10 cellular contexts compared by ENCODE assay signal in the genomic region with DNA sequence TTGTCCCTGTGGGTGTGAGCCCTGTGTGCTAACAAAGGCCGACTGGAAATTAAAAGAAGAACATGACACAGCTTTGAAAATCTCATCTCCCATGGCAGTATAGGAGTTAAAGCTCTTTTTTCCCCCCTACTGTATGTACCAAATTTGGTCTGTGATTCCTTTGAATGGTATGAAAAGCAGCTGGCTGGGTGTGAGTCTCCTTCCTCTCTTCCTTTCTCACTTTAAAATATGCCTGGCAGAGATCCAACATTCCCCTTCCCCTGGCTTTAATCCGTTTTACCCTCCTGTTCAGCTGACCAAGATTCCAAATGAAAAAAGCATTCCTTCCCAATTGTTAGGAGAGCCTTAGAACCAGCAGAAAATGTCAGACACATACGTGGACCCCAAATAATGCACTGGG.
DNase-seq lines count a peak whose midpoint lies in the region; ATAC-seq and TF ChIP-seq lines count a peak whose summit lies in the region.
"Had no signal": no experiment of that assay in that cellular context is flagged by ENCODE, and none has a peak within 500 bp of the region (broad histone marks: within the 10 kb centered on the region; RNA-seq: fewer than 3 reads in every experiment).

No MANE protein-coding gene starts in this region.

- peak overlapping the region; percentile 85 for H2AK5ac ChIP-seq in mesenchymal stem cell (ENCODE audit: low read length, severe bottlenecking)

- no peak overlapping the region for H2BK120ac ChIP-seq in mesenchymal stem cell (ENCODE audit: low read depth, low read length)

- H3K4me2 ChIP-seq in mesenchymal stem cell (ENCODE audit: low read length, poor library complexity, severe bottlenecking): peak overlapping the region; percentile 16

- H3K4me3 Mint-ChIP-seq in endodermal cell: no peak overlapping the region
- no peak overlapping the region for H3K4me3 Mint-ChIP-seq in naive thymus-derived CD4-positive, alpha-beta T cell

- in situ Hi-C loops in Caki2 (cut with HindIII; ENCODE audit: low pct_unique_long_range_greater_than_20kb, low sequenced_read_pairs): no loop called here
- in situ Hi-C loops in GM13976 (cut with MboI; ENCODE audit: low sequenced_read_pairs, unreplicated experiment): no loop called here

- H3K23ac ChIP-seq in mesenchymal stem cell (ENCODE audit: low read length in 2 of 2): no peak overlapping the region

- H3K9ac ChIP-seq in endodermal cell (ENCODE audit: extremely low read depth, low read length, poor library complexity, severe bottlenecking) (no peak overlapping the region), mesenchymal stem cell (ENCODE audit: low read length) (peak overlapping the region; percentile 53)

- peak overlapping the region in 1 of 2 experiments; percentile 33 for H3K18ac ChIP-seq in mesenchymal stem cell (ENCODE audit: low read depth in 1 of 2, low read length in 2 of 2)

- POLR2A ChIA-PET in naive thymus-derived CD4-positive, alpha-beta T cell (lab: Charles Lee): no interaction called here
- POLR2A ChIA-PET in HEK293T (lab: Yijun Ruan, JAX): interaction anchor here (0.6 kb wide), 1 partner anchor 13 kb away, joined by 3 read pairs; no protein-coding TSS in a partner anchor

- H2AFZ ChIP-seq in mesenchymal stem cell (ENCODE audit: low read depth, low read length): no peak overlapping the region

- peak overlapping the region; percentile 13 for H3K27ac Mint-ChIP-seq in endodermal cell
- H3K27ac Mint-ChIP-seq in naive thymus-derived CD4-positive, alpha-beta T cell: no peak overlapping the region

- H3K14ac ChIP-seq in mesenchymal stem cell (ENCODE audit: low read length in 2 of 2): no peak overlapping the region

- H2BK15ac ChIP-seq in mesenchymal stem cell (ENCODE audit: low read depth, poor library complexity, severe bottlenecking): no peak overlapping the region

- H3K9me3 Mint-ChIP-seq in endodermal cell: no peaks in the 10 kb centered on the region
- H3K9me3 Mint-ChIP-seq in naive thymus-derived CD4-positive, alpha-beta T cell: no peaks in the 10 kb centered on the region

- CTCF ChIA-PET in naive thymus-derived CD4-positive, alpha-beta T cell (lab: Charles Lee): no interaction called here
- CTCF ChIA-PET in HEK293T (lab: Yijun Ruan, JAX): no interaction called here

- 20 to 39% methylated on average over 3 of the region's 3 CpGs for WGBS in endodermal cell (ENCODE audit: insufficient coverage in 1 of 2, insufficient read length in 1 of 2), 2 experiments
- WGBS in mesenchymal stem cell: 0% methylated on average over 2 of the region's 3 CpGs

- H3K27me3 ChIP-seq in endodermal cell (ENCODE audit: control insufficient read depth, insufficient read depth, low read length, poor library complexity, severe bottlenecking) (peaks cover 6% of the 10 kb centered on the region), mesenchymal stem cell (ENCODE audit: control insufficient read depth in 1 of 2, insufficient read depth in 1 of 2, low read length in 2 of 2) (no peaks in the 10 kb centered on the region)
- no peaks in the 10 kb centered on the region for H3K27me3 ChIP-seq in naive thymus-derived CD4-positive, alpha-beta T cell (ENCODE audit: control insufficient read depth in 2 of 2, insufficient read depth in 2 of 2, low read length in 2 of 2)

- no peak overlapping the region for H4K91ac ChIP-seq in mesenchymal stem cell (ENCODE audit: low read length)

- peak; percentile 56 for DNase-seq in Caki2 (ENCODE audit: low read depth)
- DNase-seq in NCI-H446 (lab: John Stamatoyannopoulos, UW): peak; percentile 20 to 87
- DNase-seq in endodermal cell: no peak
- peak; percentile 77 for DNase-seq in mesenchymal stem cell
- no peak for DNase-seq in GM13976 (ENCODE audit: low spot score)
- no peak for DNase-seq in naive thymus-derived CD4-positive, alpha-beta T cell
- DNase-seq in HEK293T (ENCODE audit: extremely low spot score): no peak
- DNase-seq: midbrain had no signal

- no peaks in the 10 kb centered on the region for H3K36me3 Mint-ChIP-seq in endodermal cell (ENCODE audit: low read depth)
- H3K36me3 Mint-ChIP-seq in naive thymus-derived CD4-positive, alpha-beta T cell: no peaks in the 10 kb centered on the region

- peaks cover 30% of the 10 kb centered on the region for H3K4me1 Mint-ChIP-seq in endodermal cell
- no peaks in the 10 kb centered on the region for H3K4me1 Mint-ChIP-seq in naive thymus-derived CD4-positive, alpha-beta T cell

- no peak overlapping the region for H2BK12ac ChIP-seq in mesenchymal stem cell (ENCODE audit: low read length in 2 of 2)

- no peaks in the 10 kb centered on the region for H3K9me3 ChIP-seq in endodermal cell (ENCODE audit: control insufficient read depth, low read length)
- H3K9me3 ChIP-seq in mesenchymal stem cell (ENCODE audit: control insufficient read depth, low read length): no peaks in the 10 kb centered on the region
- H3K9me3 ChIP-seq in naive thymus-derived CD4-positive, alpha-beta T cell (ENCODE audit: control insufficient read depth in 2 of 3, low read length in 3 of 3): no peaks in the 10 kb centered on the region

- no peak overlapping the region for H4K8ac ChIP-seq in mesenchymal stem cell (ENCODE audit: low read length)

- peak overlapping the region; percentile 22 for H3K27ac ChIP-seq in endodermal cell (ENCODE audit: low read depth, low read length)
- H3K27ac ChIP-seq in mesenchymal stem cell (ENCODE audit: low read length, poor library complexity, severe bottlenecking): peak overlapping the region; percentile 97
- no peak overlapping the region for H3K27ac ChIP-seq in naive thymus-derived CD4-positive, alpha-beta T cell (ENCODE audit: low read depth, low read length)
- H3K27ac ChIP-seq: VCaP had no signal

- H3K4ac ChIP-seq in mesenchymal stem cell (ENCODE audit: low read depth in 1 of 2, low read length in 2 of 2): no peak overlapping the region

- TF ChIP-seq CTCF in endodermal cell (conservative IDR thresholded peaks at IDR 0.05) (no peak), GM13976 (IDR thresholded peaks at IDR 0.05; ENCODE audit: borderline replicate concordance, control extremely low read depth, extremely low read depth, insufficient read depth, missing control alignments) (no peak)

- H3K36me3 ChIP-seq in endodermal cell (ENCODE audit: control insufficient read depth, insufficient read depth, low read length): no peaks in the 10 kb centered on the region
- H3K36me3 ChIP-seq in mesenchymal stem cell (ENCODE audit: control insufficient read depth in 1 of 2, insufficient read depth in 2 of 2, low read depth in 1 of 2, low read length in 2 of 2): no peaks in the 10 kb centered on the region
- H3K36me3 ChIP-seq in naive thymus-derived CD4-positive, alpha-beta T cell (ENCODE audit: control insufficient read depth in 2 of 3, insufficient read depth in 3 of 3, low read length in 3 of 3): no peaks in the 10 kb centered on the region

- peaks cover 5% of the 10 kb centered on the region for H3K27me3 Mint-ChIP-seq in endodermal cell (ENCODE audit: insufficient read depth)
- H3K27me3 Mint-ChIP-seq in naive thymus-derived CD4-positive, alpha-beta T cell: peaks cover 30 to 42% (median 35%) of the 10 kb centered on the region in 5 donors

- no peak overlapping the region for H3K4me3 ChIP-seq in endodermal cell (ENCODE audit: low read length)
- no peak overlapping the region for H3K4me3 ChIP-seq in mesenchymal stem cell (ENCODE audit: insufficient read depth in 1 of 2, low read depth in 1 of 2, low read length in 2 of 2)
- H3K4me3 ChIP-seq in naive thymus-derived CD4-positive, alpha-beta T cell (ENCODE audit: low read length): no peak overlapping the region

- H3K4me1 ChIP-seq in endodermal cell (ENCODE audit: control insufficient read depth, insufficient read depth, low read length) (peaks cover 6% of the 10 kb centered on the region), mesenchymal stem cell (ENCODE audit: control insufficient read depth, insufficient read depth, low read depth, low read length) (peaks cover 3% of the 10 kb centered on the region)
- H3K4me1 ChIP-seq in naive thymus-derived CD4-positive, alpha-beta T cell (ENCODE audit: control insufficient read depth in 2 of 2, insufficient read depth in 2 of 2, low read length in 2 of 2): no peaks in the 10 kb centered on the region

- H3K79me1 ChIP-seq in mesenchymal stem cell (replicated peaks; ENCODE audit: low read length, poor library complexity, severe bottlenecking): peaks cover 2% of the 10 kb centered on the region

- H2BK5ac ChIP-seq in mesenchymal stem cell (ENCODE audit: low read depth, low read length, poor library complexity, severe bottlenecking): peak overlapping the region; percentile 86

- intact Hi-C loops in naive thymus-derived CD4-positive, alpha-beta T cell (cut with micrococcal nuclease): no loop called here

- ATAC-seq in GM21825 (IDR thresholded peaks at IDR 0.05; ENCODE audit: unreplicated experiment): no peak
- ATAC-seq in naive thymus-derived CD4-positive, alpha-beta T cell: no peak

TF ChIP-seq in HEK293T, 16 proteins besides CTCF, POLR2A, EP300 and RAD21:
- TF ChIP-seq BHLHE40 (IDR thresholded peaks at IDR 0.05; ENCODE audit: borderline replicate concordance) (no peak), CTBP1 (IDR thresholded peaks at IDR 0.05; ENCODE audit: borderline replicate concordance) (no peak), LEF1 (IDR thresholded peaks at IDR 0.05; ENCODE audit: borderline replicate concordance) (no peak), HDGF (IDR thresholded peaks at IDR 0.05; ENCODE audit: borderline replicate concordance) (no peak), FOXK2 (IDR thresholded peaks at IDR 0.05) (no peak), TARDBP (IDR thresholded peaks at IDR 0.05) (no peak), NFRKB (IDR thresholded peaks at IDR 0.05) (no peak), SP1 (IDR thresholded peaks at IDR 0.05) (no peak), L3MBTL2 (conservative IDR thresholded peaks at IDR 0.05) (no peak), SUZ12 (IDR thresholded peaks at IDR 0.05) (no peak), ARNT (IDR thresholded peaks at IDR 0.05) (no peak), FOXM1 (IDR thresholded peaks at IDR 0.05; ENCODE audit: borderline replicate concordance) (no peak), ZNF384 (IDR thresholded peaks at IDR 0.05) (no peak), ELF4 (IDR thresholded peaks at IDR 0.05) (no peak)
- TF ChIP-seq, protein P1, sequence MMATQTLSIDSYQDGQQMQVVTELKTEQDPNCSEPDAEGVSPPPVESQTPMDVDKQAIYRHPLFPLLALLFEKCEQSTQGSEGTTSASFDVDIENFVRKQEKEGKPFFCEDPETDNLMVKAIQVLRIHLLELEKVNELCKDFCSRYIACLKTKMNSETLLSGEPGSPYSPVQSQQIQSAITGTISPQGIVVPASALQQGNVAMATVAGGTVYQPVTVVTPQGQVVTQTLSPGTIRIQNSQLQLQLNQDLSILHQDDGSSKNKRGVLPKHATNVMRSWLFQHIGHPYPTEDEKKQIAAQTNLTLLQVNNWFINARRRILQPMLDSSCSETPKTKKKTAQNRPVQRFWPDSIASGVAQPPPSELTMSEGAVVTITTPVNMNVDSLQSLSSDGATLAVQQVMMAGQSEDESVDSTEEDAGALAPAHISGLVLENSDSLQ (IDR thresholded peaks at IDR 0.05): no peak

Comparison
In these comparisons a context has a peak if more than half of its experiments do, and no peak if none do; other contexts are left out.
1. DNase-seq: peak in Caki2 (single experiment), NCI-H446 (2 of 2) and mesenchymal stem cell (single experiment); none in endodermal cell (single experiment), GM13976 (single experiment), naive thymus-derived CD4-positive, alpha-beta T cell (0 of 9) and HEK293T (single experiment).